18 cellular contexts compared by ENCODE assay signal in genomic region chr14:22644305-22644635, GRCh38. TPM values are rescaled to one million over a fixed set of nuclear protein-coding genes. Genes with fewer than 3 reads are reported as not detected.
DNase-seq lines count a peak whose midpoint lies in the region; ATAC-seq, FAIRE-seq and TF ChIP-seq lines count a peak whose summit lies in the region.
"Had no signal": no experiment of that assay in that cellular context is flagged by ENCODE, and none has a peak within 500 bp of the region (broad histone marks: within the 10 kb centered on the region; RNA-seq: fewer than 3 reads in every experiment).

Gene OR6J1, minus strand, starts transcription at chr14:22644352. Its CDS starts 9,541 bp downstream, at chr14:22634811.

- no peaks in the 10 kb centered on the region for H3K27me3 Mint-ChIP-seq in chondrocyte (ENCODE audit: low read depth)
- H3K27me3 Mint-ChIP-seq: IgD-negative memory B cell had no signal

- in situ Hi-C loops in Panc1 (cut with HindIII; ENCODE audit: low pct_unique_long_range_greater_than_20kb, low sequenced_read_pairs): no loop called here
- in situ Hi-C loops in KBM-7 (cut with MboI; ENCODE audit: low pct_unique_long_range_greater_than_20kb, low sequenced_read_pairs): no loop called here

- no peak for DNase-seq in Panc1 (ENCODE audit: low read depth, low spot score)
- DNase-seq in chondrocyte (ENCODE audit: low spot score): no peak
- DNase-seq in pancreas: no peak
- no peak for DNase-seq in activated effector memory CD4-positive, alpha-beta T cell treated with anti-CD3 and anti-CD28 coated beads, Interleukin-2, amount 50 U/mL, for 16 hours
- DNase-seq in KBM-7: no peak
- DNase-seq in HTR-8/SVneo (ENCODE audit: insufficient read length, low spot score): no peak
- DNase-seq: Kasumi-1, MG63, NCI-H1092 treated with DMSO at 0.1 percent for 48 hours, NCI-H2081, NCI-H446 treated with DMSO at 0.1 percent for 48 hours, SJCRH30 had no signal

- H3K27ac ChIP-seq in HEK293 (ENCODE audit: extremely low read depth, low read depth, low read length) (no peak within 1 kb of the TSS), Panc1 (ENCODE audit: low read length) (no peak within 1 kb of the TSS), pancreas (no peak within 1 kb of the TSS)
- H3K27ac ChIP-seq: SJCRH30 had no signal

- no peaks in the 10 kb centered on the region for H3K36me3 Mint-ChIP-seq in chondrocyte (ENCODE audit: low read depth)
- H3K36me3 Mint-ChIP-seq: IgD-negative memory B cell had no signal

- intact Hi-C loops in Panc1 (cut with micrococcal nuclease; ENCODE audit: unreplicated experiment) (no loop called here), pancreas (cut with DNase I) (loop anchor here in 1 of 3 donors (10.0 kb wide), 1 partner anchor 69 kb away; no protein-coding TSS in a partner anchor)

- peaks cover 46% of the 10 kb centered on the region for H3K4me1 Mint-ChIP-seq in chondrocyte (ENCODE audit: low read depth)

- POLR2A ChIA-PET in HEK293 (lab: Yijun Ruan, JAX): no interaction called here
- POLR2A ChIA-PET in Panc1 (lab: Charles Lee): no interaction called here

- H3K4me3 Mint-ChIP-seq in chondrocyte (ENCODE audit: unreplicated experiment): no peak within 1 kb of the TSS
- H3K4me3 Mint-ChIP-seq: IgD-negative memory B cell had no signal

- H3K36me3 ChIP-seq in HEK293 (ENCODE audit: control insufficient read depth in 2 of 2, insufficient read depth in 1 of 2, low read length in 2 of 2): no peaks in the 10 kb centered on the region
- H3K36me3 ChIP-seq in Panc1 (ENCODE audit: control insufficient read depth, insufficient read depth, low read length): no peaks in the 10 kb centered on the region
- H3K36me3 ChIP-seq in pancreas: no peaks in the 10 kb centered on the region
- H3K36me3 ChIP-seq: MG63, SJCRH30 had no signal

- H3K4me3 ChIP-seq in HEK293 (ENCODE audit: low read depth, low read length) (no peak within 1 kb of the TSS), Panc1 (ENCODE audit: low read depth in 2 of 2, low read length in 2 of 2) (no peak within 1 kb of the TSS), pancreas (no peak within 1 kb of the TSS)
- H3K4me3 ChIP-seq: MG63, SJCRH30 had no signal

- H3K4me1 ChIP-seq in HEK293 (ENCODE audit: control insufficient read depth, insufficient read depth, low read length): no peaks in the 10 kb centered on the region
- H3K4me1 ChIP-seq in Panc1 (ENCODE audit: control insufficient read depth, insufficient read depth, low read length): no peaks in the 10 kb centered on the region
- H3K4me1 ChIP-seq in pancreas: no peaks in the 10 kb centered on the region

- WGBS in pancreas, 2 donors: 18 to 23% methylated on average over 1 of the region's 1 CpG

- FAIRE-seq in pancreas (lab: Jason Lieb, UNC) (no peak), HTR-8/SVneo (lab: Jason Lieb, UNC) (no peak)
- FAIRE-seq: G401.6, H1 had no signal

- BruUV-seq in Panc1 (replicated peaks; lab: Mats Ljungman, UMichigan): no TSS peak

- no peaks in the 10 kb centered on the region for H3K27me3 ChIP-seq in Panc1 (ENCODE audit: control insufficient read depth, insufficient read depth, low read length)
- H3K27me3 ChIP-seq in pancreas: no peaks in the 10 kb centered on the region
- H3K27me3 ChIP-seq: MG63, SJCRH30 had no signal

- peak within 1 kb of the TSS; percentile 68 for H3K27ac Mint-ChIP-seq in chondrocyte (ENCODE audit: unreplicated experiment)
- H3K27ac Mint-ChIP-seq: IgD-negative memory B cell had no signal

- H3K9me3 ChIP-seq in HEK293 (ENCODE audit: control insufficient read depth, insufficient read depth, low read depth, low read length) (no peaks in the 10 kb centered on the region), Panc1 (ENCODE audit: control insufficient read depth, insufficient read depth, low read depth, low read length) (no peaks in the 10 kb centered on the region), pancreas (no peaks in the 10 kb centered on the region)
- H3K9me3 ChIP-seq: MG63, SJCRH30 had no signal

- H3K9me3 Mint-ChIP-seq in chondrocyte (ENCODE audit: low read depth): no peaks in the 10 kb centered on the region
- H3K9me3 Mint-ChIP-seq: IgD-negative memory B cell had no signal

- CTCF ChIA-PET in HEK293 (lab: Yijun Ruan, JAX) (interaction anchor here (0.6 to 2.4 kb wide), 11 partner anchors 9 to 209 kb away, joined by 3 to 32 read pairs (median 3); no protein-coding TSS in a partner anchor), Panc1 (lab: Charles Lee) (no interaction called here)

- TF ChIP-seq CTCF in HEK293 (tag by site-specific recombination; IDR thresholded peaks at IDR 0.05) (no peak), Panc1 (IDR thresholded peaks at IDR 0.05) (0 out of 2 replicates have a peak, but pooled peaks have one; percentile 24), chondrocyte (IDR thresholded peaks at IDR 0.05) (no peak), pancreas (IDR thresholded peaks at IDR 0.05) (peak in 1 of 4 donors; percentile 2)

- no peak for ATAC-seq in Panc1
- ATAC-seq in pancreas: peak; percentile 10 to 44 (median 29)

TF ChIP-seq in HEK293, 187 proteins besides CTCF, POLR2A, EP300 and RAD21:
- 0 out of 2 replicates have a peak, but pooled peaks have one; percentile 1 for TF ChIP-seq ZBTB17 (tag by site-specific recombination; IDR thresholded peaks at IDR 0.05)
- TF ChIP-seq ZNF394 (tag by site-specific recombination; IDR thresholded peaks at IDR 0.05; ENCODE audit: borderline replicate concordance): no peak
- no peak for TF ChIP-seq ZNF248 (tag by site-specific recombination; IDR thresholded peaks at IDR 0.05)
- no peak for TF ChIP-seq ZNF596 (tag by site-specific recombination; IDR thresholded peaks at IDR 0.05)

RNA-seq across cellular contexts. Expression of gene OR6J1, which starts in this region (rescaled TPM):
- not detected for total RNA-seq in Panc1 (2021; ENCODE audit: unreplicated experiment)
- 0.07 TPM for polyA plus RNA-seq in Panc1 (2012; ENCODE audit: insufficient read length)
- not detected in 3 replicates for total RNA-seq in chondrocyte
- under 1 TPM in 1 of 6 donors, not detected in 5; 0.03 TPM for total RNA-seq in pancreas
- under 1 TPM in 1 of 2 donors, not detected in 1; 0.05 TPM for polyA plus RNA-seq in pancreas
- total RNA-seq: H1; SJCRH30; T-helper 1 cell treated with Interleukin-12 subunit alpha and Interleukin-12 subunit beta and Interleukin-4 antibody, amounts not matched to agents 30 ng/mL and 1 ng/mL, for 36 hours had no signal
- polyA plus RNA-seq: AG04450, H1, IgD-negative memory B cell had no signal

Comparison
In these comparisons a context has a peak if more than half of its experiments do, and no peak if none do; other contexts are left out.
1. Peak in ATAC-seq in pancreas; RNA of the gene not detected or under 1 TPM.